19 cellular contexts compared by ENCODE assay signal in the genomic region with DNA sequence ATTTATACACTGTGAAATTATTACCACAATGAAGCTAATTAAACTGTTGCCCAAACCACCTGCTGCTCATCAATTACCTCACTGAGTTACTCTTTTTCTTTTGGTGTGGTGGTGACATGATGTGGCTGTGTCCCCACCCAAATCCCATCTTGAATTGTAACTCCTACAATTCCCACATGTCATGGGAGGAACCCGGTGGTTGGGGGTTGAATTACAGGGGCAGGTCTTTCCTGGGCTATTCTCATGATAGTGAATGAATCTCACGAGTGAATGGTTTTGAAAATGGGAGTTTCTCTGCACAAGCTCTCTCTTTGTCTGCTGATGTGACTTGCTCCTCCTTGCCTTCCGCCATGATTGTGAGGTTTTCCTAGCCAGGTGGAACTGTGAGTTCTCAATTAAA.
"Had no signal": no experiment of that assay in that cellular context is flagged by ENCODE, and none has a peak within 500 bp of the region (broad histone marks: within the 10 kb centered on the region; RNA-seq: fewer than 3 reads in every experiment).

No MANE protein-coding gene starts in this region.

- H3K4me1 ChIP-seq: neural progenitor cell, sigmoid colon had no signal

- DNase-seq: dermis blood vessel endothelial cell; gastrocnemius medialis; glutamatergic neuron; immature natural killer cell; left lung; lower lobe of right lung; midbrain; nucleus accumbens; ovary; sigmoid colon; stimulated activated CD4-positive, alpha-beta T cell treated with anti-CD3 and anti-CD28 coated beads, Interleukin-2, amount 100 ng/mL, for 24 hours; stimulated activated CD4-positive, alpha-beta T cell treated with anti-CD3 and anti-CD28 coated beads, Interleukin-4, amount 100 ng/mL, for 4 hours; stimulated activated naive B cell treated with anti-CD40 and anti-IgM and Interleukin-4, amounts not matched to agents 10 μg/mL and 1 μg/mL and 100 μg/mL, for 72 hours; trophoblast cell had no signal

- ATAC-seq: esophagus mucosa; gastrocnemius medialis; left lung; lower lobe of right lung; natural killer cell treated with Interleukin-12 subunit alpha and Interleukin-12 subunit beta and Interleukin-15 and Interleukin-18, amount 100 ng/mL, for 72 hours; stimulated activated naive B cell treated with anti-CD40 and anti-IgM and Interleukin-4, amounts not matched to agents 10 μg/mL and 1 μg/mL and 100 μg/mL, for 72 hours had no signal

- H3K27ac ChIP-seq: gastrocnemius medialis, left lung, lower lobe of right lung, neural progenitor cell, ovary, right atrium auricular region, sigmoid colon, skin epidermis had no signal

- H3K9ac ChIP-seq: neural progenitor cell had no signal

- H3K4me2 ChIP-seq: neural progenitor cell had no signal

- H3K36me3 ChIP-seq: gastrocnemius medialis, left lung, lower lobe of right lung, neural progenitor cell, ovary, right atrium auricular region, sigmoid colon had no signal

- H2AFZ ChIP-seq: neural progenitor cell had no signal

- H3K9me3 ChIP-seq: gastrocnemius medialis, left lung, lower lobe of right lung, ovary, right atrium auricular region, sigmoid colon had no signal

- H3K4me3 ChIP-seq: gastrocnemius medialis, left lung, lower lobe of right lung, neural progenitor cell, ovary, right atrium auricular region, sigmoid colon, skin epidermis had no signal

- H3K27me3 ChIP-seq: gastrocnemius medialis, left lung, neural progenitor cell, ovary, right atrium auricular region, sigmoid colon had no signal
